16 cellular contexts compared by ENCODE assay signal in the genomic region with DNA sequence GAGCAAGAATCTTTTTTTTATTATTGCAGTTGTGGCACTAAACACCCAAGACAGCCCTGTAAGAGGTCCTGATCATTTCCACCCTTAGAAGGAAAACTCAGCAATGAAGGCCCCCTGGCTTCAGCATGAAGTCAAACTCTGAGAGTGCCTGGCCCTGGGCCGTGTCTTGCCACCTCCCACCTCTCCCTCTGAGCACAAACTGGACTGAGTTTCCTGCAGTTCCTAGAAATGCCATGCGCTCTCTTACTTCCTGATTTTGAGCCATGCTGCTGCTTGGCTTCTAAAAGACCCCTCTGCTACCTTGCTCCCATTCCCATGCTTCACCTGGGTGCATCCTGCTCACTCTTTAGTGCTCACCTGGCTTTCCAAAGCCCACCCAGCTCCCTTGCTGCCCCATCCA.
DNase-seq lines count a peak whose midpoint lies in the region; ATAC-seq, FAIRE-seq and TF ChIP-seq lines count a peak whose summit lies in the region.
"Had no signal": no experiment of that assay in that cellular context is flagged by ENCODE, and none has a peak within 500 bp of the region (broad histone marks: within the 10 kb centered on the region; RNA-seq: fewer than 3 reads in every experiment).

No MANE protein-coding gene starts in this region.

- TF ChIP-seq POLR2A in endothelial cell of umbilical vein (IDR thresholded peaks at IDR 0.05; ENCODE audit: low read depth, low read length), result no peak

- H3K79me2 ChIP-seq in PC-9 (ENCODE audit: low read depth) (no peaks in the 10 kb centered on the region), endothelial cell of umbilical vein (ENCODE audit: control insufficient read depth, insufficient read depth, low read length) (no peaks in the 10 kb centered on the region)

- TF ChIP-seq CTCF in activated CD8-positive, alpha-beta T cell treated with anti-CD3 and anti-CD28 coated beads for 36 hours (IDR thresholded peaks at IDR 0.05), result no peak
- TF ChIP-seq CTCF in PC-9 (conservative IDR thresholded peaks at IDR 0.05) (no peak), endothelial cell of umbilical vein (IDR thresholded peaks at IDR 0.05; ENCODE audit: extremely low read depth in 1 of 2, insufficient read depth in 1 of 2, low read depth in 1 of 2, low read length in 2 of 2) (no peak)

- H3K9me2 ChIP-seq in PC-9 (ENCODE audit: insufficient read depth), result no peaks in the 10 kb centered on the region

- H3K9me3 ChIP-seq in PC-9 (ENCODE audit: insufficient read depth, low read depth) (no peaks in the 10 kb centered on the region), endothelial cell of umbilical vein (replicated peaks; ENCODE audit: control insufficient read depth, insufficient read depth, low read length) (no peaks in the 10 kb centered on the region), stomach smooth muscle (ENCODE audit: control insufficient read depth in 2 of 2, low read length in 2 of 2) (no peaks in the 10 kb centered on the region)
- H3K9me3 ChIP-seq: suprapubic skin had no signal

- no peaks in the 10 kb centered on the region for H3K9me3 Mint-ChIP-seq in activated CD8-positive, alpha-beta T cell treated with anti-CD3 and anti-CD28 coated beads, Interleukin-2, amount 10 ng/mL, durations not matched to agents 7 days and 5 days (ENCODE audit: insufficient read depth)
- no peaks in the 10 kb centered on the region for H3K9me3 Mint-ChIP-seq in activated CD8-positive, alpha-beta T cell treated with anti-CD3 and anti-CD28 coated beads for 36 hours
- H3K9me3 Mint-ChIP-seq: activated naive CD4-positive, alpha-beta T cell treated with anti-CD3 and anti-CD28 coated beads, Interleukin-2, amount 50 U/mL, for 24 hours; CD14-positive monocyte; natural killer cell treated with Interleukin-12 subunit alpha and Interleukin-12 subunit beta and Interleukin-15 and Interleukin-18, amount 100 ng/mL, for 72 hours had no signal

- H4K20me1 ChIP-seq in PC-9 (ENCODE audit: insufficient read depth), result no peaks in the 10 kb centered on the region
- no peaks in the 10 kb centered on the region for H4K20me1 ChIP-seq in endothelial cell of umbilical vein (replicated peaks; ENCODE audit: control insufficient read depth, extremely low read depth, insufficient read depth, low read length)

- peaks cover 24% of the 10 kb centered on the region for H3K4me1 Mint-ChIP-seq in activated CD8-positive, alpha-beta T cell treated with anti-CD3 and anti-CD28 coated beads, Interleukin-2, amount 10 ng/mL, durations not matched to agents 7 days and 5 days (ENCODE audit: low read depth)
- peaks cover 8% of the 10 kb centered on the region for H3K4me1 Mint-ChIP-seq in activated CD8-positive, alpha-beta T cell treated with anti-CD3 and anti-CD28 coated beads for 36 hours (ENCODE audit: low read depth)

- 0 out of 2 replicates have a peak overlapping the region, but pooled peaks have one; percentile 21 for H3K4me2 ChIP-seq in PC-9
- H3K4me2 ChIP-seq in endothelial cell of umbilical vein (ENCODE audit: insufficient read depth, low read length), result peak overlapping the region; percentile 61

- intact Hi-C loops in activated CD8-positive, alpha-beta T cell treated with anti-CD3 and anti-CD28 coated beads for 36 hours (cut with micrococcal nuclease), result no loop called here
- intact Hi-C loops in PC-9 (cut with micrococcal nuclease; ENCODE audit: unreplicated experiment) (loop anchor here (1.0 to 5.0 kb wide), 2 partner anchors 22 to 138 kb away; no protein-coding TSS in a partner anchor), endothelial cell of umbilical vein (cut with micrococcal nuclease) (loop anchor here (1.0 kb wide), 4 partner anchors 21 to 135 kb away; no protein-coding TSS in a partner anchor)

- H3K9ac ChIP-seq in endothelial cell of umbilical vein (replicated peaks; ENCODE audit: extremely low read depth, insufficient read depth, low read length) (peak overlapping the region; percentile 65), stomach smooth muscle (ENCODE audit: low read length in 2 of 2) (no peak overlapping the region)

- no peak overlapping the region for H3K4me3 ChIP-seq in PC-9
- H3K4me3 ChIP-seq in endothelial cell of umbilical vein (replicated peaks in 1 of 3; ENCODE audit: insufficient read depth in 1 of 3, low read depth in 1 of 3, low read length in 3 of 3), result no peak overlapping the region
- H3K4me3 ChIP-seq in stomach smooth muscle (ENCODE audit: low read length in 2 of 2), result no peak overlapping the region
- H3K4me3 ChIP-seq: suprapubic skin had no signal

- no peak for ATAC-seq in activated CD8-positive, alpha-beta T cell treated with anti-CD3 and anti-CD28 coated beads, Interleukin-2, amount 10 ng/mL, durations not matched to agents 7 days and 5 days
- no peak for ATAC-seq in activated CD8-positive, alpha-beta T cell treated with anti-CD3 and anti-CD28 coated beads for 36 hours
- ATAC-seq in GM21423 (IDR thresholded peaks at IDR 0.05; ENCODE audit: unreplicated experiment), result no peak
- ATAC-seq: natural killer cell treated with Interleukin-12 subunit alpha and Interleukin-12 subunit beta and Interleukin-15 and Interleukin-18, amount 100 ng/mL, for 72 hours had no signal

- peak overlapping the region; percentile 12 for H3K27ac Mint-ChIP-seq in activated CD8-positive, alpha-beta T cell treated with anti-CD3 and anti-CD28 coated beads, Interleukin-2, amount 10 ng/mL, durations not matched to agents 7 days and 5 days
- no peak overlapping the region for H3K27ac Mint-ChIP-seq in activated CD8-positive, alpha-beta T cell treated with anti-CD3 and anti-CD28 coated beads for 36 hours
- H3K27ac Mint-ChIP-seq: activated naive CD4-positive, alpha-beta T cell treated with anti-CD3 and anti-CD28 coated beads, Interleukin-2, amount 50 U/mL, for 24 hours; natural killer cell treated with Interleukin-12 subunit alpha and Interleukin-12 subunit beta and Interleukin-15 and Interleukin-18, amount 100 ng/mL, for 72 hours had no signal

- dilution Hi-C loops in endothelial cell of umbilical vein (cut with MboI; ENCODE audit: extremely low pct_ligation_motif_present, low sequenced_read_pairs), result no loop called here

- no peaks in the 10 kb centered on the region for H3F3A ChIP-seq in PC-9 (ENCODE audit: insufficient read depth, low read depth)

- H2AFZ ChIP-seq in PC-9 (no peak overlapping the region), endothelial cell of umbilical vein (ENCODE audit: low read depth, low read length) (no peak overlapping the region)

- no peak for DNase-seq in activated CD8-positive, alpha-beta T cell treated with anti-CD3 and anti-CD28 coated beads, Interleukin-2, amount 10 ng/mL, durations not matched to agents 7 days and 5 days
- DNase-seq in activated CD8-positive, alpha-beta T cell treated with anti-CD3 and anti-CD28 coated beads for 36 hours, result no peak
- DNase-seq in PC-9 (no peak), endothelial cell of umbilical vein (ENCODE audit: low read depth, low spot score) (no peak), NCI-H146 (lab: John Stamatoyannopoulos, UW) (no peak), AML-193 (lab: John Stamatoyannopoulos, UW) (no peak)
- DNase-seq: activated CD4-positive, alpha-beta T cell treated with anti-CD3 and anti-CD28 coated beads for 4 hours; activated T-cell treated with anti-CD3 and anti-CD28 coated beads, Interleukin-2, amount 50 U/mL, for 1 hour; NCI-H69 had no signal

- H3K9me1 ChIP-seq in endothelial cell of umbilical vein (replicated peaks; ENCODE audit: control insufficient read depth, extremely low read depth, insufficient read depth, low read length), result no peaks in the 10 kb centered on the region

- H3K27me3 Mint-ChIP-seq in activated CD8-positive, alpha-beta T cell treated with anti-CD3 and anti-CD28 coated beads, Interleukin-2, amount 10 ng/mL, durations not matched to agents 7 days and 5 days (ENCODE audit: low read depth), result no peaks in the 10 kb centered on the region
- H3K27me3 Mint-ChIP-seq in activated CD8-positive, alpha-beta T cell treated with anti-CD3 and anti-CD28 coated beads for 36 hours, result no peaks in the 10 kb centered on the region
- H3K27me3 Mint-ChIP-seq: activated naive CD4-positive, alpha-beta T cell treated with anti-CD3 and anti-CD28 coated beads, Interleukin-2, amount 50 U/mL, for 24 hours; natural killer cell treated with Interleukin-12 subunit alpha and Interleukin-12 subunit beta and Interleukin-15 and Interleukin-18, amount 100 ng/mL, for 72 hours had no signal

- H3K36me3 ChIP-seq in PC-9 (ENCODE audit: low read depth), result no peaks in the 10 kb centered on the region
- H3K36me3 ChIP-seq in endothelial cell of umbilical vein (ENCODE audit: control insufficient read depth in 2 of 2, extremely low read depth in 1 of 2, insufficient read depth in 2 of 2, low read length in 2 of 2), result no peaks in the 10 kb centered on the region
- no peaks in the 10 kb centered on the region for H3K36me3 ChIP-seq in stomach smooth muscle (ENCODE audit: control insufficient read depth in 2 of 2, insufficient read depth in 2 of 2, low read length in 2 of 2)
- H3K36me3 ChIP-seq: suprapubic skin had no signal

- H3K4me1 ChIP-seq in PC-9 (replicated peaks; ENCODE audit: insufficient read depth), result peaks cover 9% of the 10 kb centered on the region; the same call in 1 of the 2 replicates
- H3K4me1 ChIP-seq in endothelial cell of umbilical vein (ENCODE audit: control insufficient read depth, extremely low read depth, insufficient read depth, low read length), result peaks cover 24% of the 10 kb centered on the region
- peaks cover 15% of the 10 kb centered on the region for H3K4me1 ChIP-seq in stomach smooth muscle (ENCODE audit: control insufficient read depth, insufficient read depth, low read length)

- peaks cover 2% of the 10 kb centered on the region for H3K36me3 Mint-ChIP-seq in activated CD8-positive, alpha-beta T cell treated with anti-CD3 and anti-CD28 coated beads, Interleukin-2, amount 10 ng/mL, durations not matched to agents 7 days and 5 days (ENCODE audit: low read depth)
- no peaks in the 10 kb centered on the region for H3K36me3 Mint-ChIP-seq in activated CD8-positive, alpha-beta T cell treated with anti-CD3 and anti-CD28 coated beads for 36 hours (ENCODE audit: low read depth)
- H3K36me3 Mint-ChIP-seq: activated naive CD4-positive, alpha-beta T cell treated with anti-CD3 and anti-CD28 coated beads, Interleukin-2, amount 50 U/mL, for 24 hours; CD14-positive monocyte; natural killer cell treated with Interleukin-12 subunit alpha and Interleukin-12 subunit beta and Interleukin-15 and Interleukin-18, amount 100 ng/mL, for 72 hours had no signal

- BruUV-seq in PC-9 (replicated peaks; lab: Mats Ljungman, UMichigan) (no TSS peak), endothelial cell of umbilical vein (replicated peaks; lab: Mats Ljungman, UMichigan) (no TSS peak)

- CTCF ChIA-PET in activated CD8-positive, alpha-beta T cell treated with anti-CD3 and anti-CD28 coated beads, Interleukin-2, amount 10 ng/mL, durations not matched to agents 7 days and 5 days (lab: Charles Lee), result no interaction called here
- CTCF ChIA-PET in activated CD8-positive, alpha-beta T cell treated with anti-CD3 and anti-CD28 coated beads for 36 hours (lab: Charles Lee), result no interaction called here
- CTCF ChIA-PET in PC-9 (lab: Charles Lee), result no interaction called here
- CTCF ChIA-PET in endothelial cell of umbilical vein (lab: Charles Lee), result interaction anchor here (1.1 to 2.4 kb wide), 3 partner anchors 11 to 69 kb away, joined by 4 to 9 read pairs (median 8); no protein-coding TSS in a partner anchor

- no peak for FAIRE-seq in endothelial cell of umbilical vein (lab: Jason Lieb, UNC)
- FAIRE-seq: bronchial epithelial cell had no signal

- no peak overlapping the region for H3K4me3 Mint-ChIP-seq in activated CD8-positive, alpha-beta T cell treated with anti-CD3 and anti-CD28 coated beads, Interleukin-2, amount 10 ng/mL, durations not matched to agents 7 days and 5 days
- H3K4me3 Mint-ChIP-seq in activated CD8-positive, alpha-beta T cell treated with anti-CD3 and anti-CD28 coated beads for 36 hours, result no peak overlapping the region
- H3K4me3 Mint-ChIP-seq: activated naive CD4-positive, alpha-beta T cell treated with anti-CD3 and anti-CD28 coated beads, Interleukin-2, amount 50 U/mL, for 24 hours; CD14-positive monocyte; natural killer cell treated with Interleukin-12 subunit alpha and Interleukin-12 subunit beta and Interleukin-15 and Interleukin-18, amount 100 ng/mL, for 72 hours had no signal

- POLR2A ChIA-PET in activated CD8-positive, alpha-beta T cell treated with anti-CD3 and anti-CD28 coated beads, Interleukin-2, amount 10 ng/mL, durations not matched to agents 7 days and 5 days (lab: Charles Lee), result no interaction called here
- POLR2A ChIA-PET in activated CD8-positive, alpha-beta T cell treated with anti-CD3 and anti-CD28 coated beads for 36 hours (lab: Charles Lee), result interaction anchor here (2.4 kb wide), 1 partner anchor 35 kb away, joined by 7 read pairs; no protein-coding TSS in a partner anchor
- POLR2A ChIA-PET in PC-9 (lab: Charles Lee; ENCODE audit: unreplicated experiment) (interaction anchor here (0.7 kb wide), 1 partner anchor 14 kb away, joined by 3 read pairs; no protein-coding TSS in a partner anchor), endothelial cell of umbilical vein (lab: Charles Lee) (no interaction called here)

- H3K27me3 ChIP-seq in PC-9 (ENCODE audit: insufficient read depth, low read depth), result no peaks in the 10 kb centered on the region
- no peaks in the 10 kb centered on the region for H3K27me3 ChIP-seq in endothelial cell of umbilical vein (ENCODE audit: control insufficient read depth in 2 of 2, insufficient read depth in 2 of 2, low read length in 2 of 2)
- no peaks in the 10 kb centered on the region for H3K27me3 ChIP-seq in stomach smooth muscle (ENCODE audit: control insufficient read depth in 1 of 2, insufficient read depth in 2 of 2, low read length in 2 of 2)
- H3K27me3 ChIP-seq: suprapubic skin had no signal

- no peak overlapping the region for H3K27ac ChIP-seq in PC-9
- peak overlapping the region; percentile 89 for H3K27ac ChIP-seq in endothelial cell of umbilical vein (ENCODE audit: insufficient read depth, low read depth, low read length)
- peak overlapping the region; percentile 24 for H3K27ac ChIP-seq in stomach smooth muscle (ENCODE audit: low read length)
- H3K27ac ChIP-seq: suprapubic skin had no signal

Comparison
In these comparisons a context has a peak if more than half of its experiments do, and no peak if none do; other contexts are left out.
1. POLR2A ChIA-PET loops: an anchor here in activated CD8-positive, alpha-beta T cell treated with anti-CD3 and anti-CD28 coated beads for 36 hours (2.4 kb wide) and PC-9 (0.7 kb wide); none called in activated CD8-positive, alpha-beta T cell treated with anti-CD3 and anti-CD28 coated beads, Interleukin-2, amount 10 ng/mL, durations not matched to agents 7 days and 5 days and endothelial cell of umbilical vein.